Comparison of ENCODE assay signal across 9 cellular contexts in the genomic region with DNA sequence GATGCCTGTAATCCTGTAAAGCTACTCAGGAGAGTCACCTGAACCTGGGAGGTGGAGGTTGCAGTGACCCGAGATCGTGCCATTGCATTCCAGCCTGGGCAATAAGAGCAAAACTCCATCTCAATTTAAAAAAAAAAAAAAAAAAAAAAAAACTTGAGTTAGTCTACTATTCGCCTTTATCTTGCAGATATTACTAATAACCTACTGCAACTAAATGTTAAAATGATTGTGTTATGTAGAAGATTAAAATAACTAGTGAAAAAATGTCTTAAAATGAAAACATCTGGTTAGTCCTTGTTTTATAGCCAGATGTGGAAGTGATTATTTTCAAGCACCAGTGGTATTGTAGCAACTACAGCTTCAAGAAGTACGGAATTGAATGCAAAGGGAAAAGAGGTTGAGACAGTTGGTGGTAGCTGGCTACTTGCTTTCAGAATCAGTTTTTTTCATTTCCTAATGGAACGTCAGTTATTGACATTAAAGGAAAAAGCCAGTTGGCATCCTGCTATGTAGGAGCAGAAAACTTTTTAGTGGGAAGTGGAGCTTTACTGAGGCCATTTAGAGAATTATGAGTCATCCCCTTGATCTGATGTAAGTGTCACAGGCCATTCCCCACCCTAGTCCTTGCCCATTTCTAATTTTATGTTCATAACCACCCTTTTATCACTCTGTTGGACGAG. TPM values are rescaled to one million over a fixed set of nuclear protein-coding genes. Genes with fewer than 3 reads are reported as not detected.
DNase-seq lines count a peak whose midpoint lies in the region; ATAC-seq and TF ChIP-seq lines count a peak whose summit lies in the region.
"Had no signal": no experiment of that assay in that cellular context is flagged by ENCODE, and none has a peak within 500 bp of the region (broad histone marks: within the 10 kb centered on the region; RNA-seq: fewer than 3 reads in every experiment).

No MANE protein-coding gene starts in this region.

- H4K20me1 ChIP-seq in SK-N-SH (ENCODE audit: insufficient read depth): peaks cover 4% of the 10 kb centered on the region; the same call in 1 of the 2 replicates

- H3K4me3 ChIP-seq in SK-N-SH (ENCODE audit: low read depth in 2 of 2, low read length in 1 of 2) (no peak overlapping the region), foreskin fibroblast (ENCODE audit: low read depth in 1 of 2, low read length in 2 of 2) (peak overlapping the region in 1 of 2 donors; percentile 8), thoracic aorta (no peak overlapping the region)

- no peak overlapping the region for H2AFZ ChIP-seq in SK-N-SH (ENCODE audit: low read depth)

- no peak for TF ChIP-seq CTCF in SK-N-SH (IDR thresholded peaks at IDR 0.05)
- TF ChIP-seq CTCF in foreskin fibroblast (IDR thresholded peaks at IDR 0.05; ENCODE audit: low read depth, low read length): no peak
- TF ChIP-seq CTCF in thoracic aorta (IDR thresholded peaks at IDR 0.05): no peak

- no peak for TF ChIP-seq RAD21 in SK-N-SH (IDR thresholded peaks at IDR 0.05; ENCODE audit: low read length)

- H3K36me3 ChIP-seq in SK-N-SH (replicated peaks in 1 of 2; ENCODE audit: control insufficient read depth in 1 of 2, insufficient read depth in 2 of 2, low read length in 1 of 2) (peaks cover 28 to 48% of the 10 kb centered on the region in 2 experiments), thoracic aorta (peaks cover 4% of the 10 kb centered on the region)

- H3K27ac ChIP-seq in SK-N-SH (ENCODE audit: low read depth in 2 of 2, low read length in 1 of 2) (peak overlapping the region in 1 of 2 experiments; percentile 36; a peak in 2 of 4 replicates), thoracic aorta (peak overlapping the region; percentile 61 to 70)

- no peak for TF ChIP-seq EP300 in SK-N-SH (IDR thresholded peaks at IDR 0.05; ENCODE audit: borderline replicate concordance in 1 of 2, low read depth in 1 of 2, low read length in 1 of 2)

- no peak overlapping the region for H3K4me2 ChIP-seq in SK-N-SH

- H3K9me2 ChIP-seq in SK-N-SH: no peaks in the 10 kb centered on the region

- H3K27me3 ChIP-seq in SK-N-SH (ENCODE audit: insufficient read depth): no peaks in the 10 kb centered on the region
- no peaks in the 10 kb centered on the region for H3K27me3 ChIP-seq in thoracic aorta (replicated peaks; ENCODE audit: insufficient read depth)

- H3K4me1 ChIP-seq in SK-N-SH (ENCODE audit: control insufficient read depth in 1 of 2, insufficient read depth in 2 of 2, low read depth in 1 of 2, low read length in 1 of 2) (peaks cover 0 to 7% of the 10 kb centered on the region in 2 experiments; a peak in 2 of 4 replicates), thoracic aorta (ENCODE audit: control insufficient read depth in 1 of 2, low read depth in 2 of 2) (peaks cover 15 to 21% of the 10 kb centered on the region in 2 donors)

- peak; percentile 8 for DNase-seq in DMS79 treated with DMSO at 0.1 percent for 48 hours (lab: John Stamatoyannopoulos, UW)
- no peak for DNase-seq in DMS79 (lab: John Stamatoyannopoulos, UW)
- DNase-seq in SK-N-SH: no peak
- DNase-seq in foreskin fibroblast: peak; percentile 52 to 79
- no peak for DNase-seq in thoracic aorta (ENCODE audit: low spot score)
- DNase-seq in activated gamma-delta T cell (lab: John Stamatoyannopoulos, UW): no peak
- DNase-seq: NCI-H2029 had no signal

- no peaks in the 10 kb centered on the region for H3K9me3 ChIP-seq in SK-N-SH
- H3K9me3 ChIP-seq in thoracic aorta: no peaks in the 10 kb centered on the region

- CTCF ChIA-PET in SK-N-SH (lab: Yijun Ruan, JAX): interaction anchor here (0.8 to 8.6 kb wide), 4 partner anchors 14 to 160 kb away, joined by 3 to 101 read pairs (median 3); no protein-coding TSS in a partner anchor

- WGBS in SK-N-SH (ENCODE audit: low lambda C conversion rate): 86% methylated on average over 6 of the region's 6 CpGs

- peaks cover 13% of the 10 kb centered on the region; the same call in 1 of the 2 replicates for H3K79me2 ChIP-seq in SK-N-SH (ENCODE audit: insufficient read depth)

- H3F3A ChIP-seq in SK-N-SH (replicated peaks; ENCODE audit: insufficient read depth): peaks cover 23% of the 10 kb centered on the region

- POLR2A ChIA-PET in SK-N-SH (lab: Yijun Ruan, JAX): no interaction called here

- no peak overlapping the region for H3K9ac ChIP-seq in SK-N-SH

- ATAC-seq in thoracic aorta (ENCODE audit: insufficient number of reproducible peaks, low FRiP score, low read depth) (peak; percentile 80), HG03460 (IDR thresholded peaks at IDR 0.05; ENCODE audit: unreplicated experiment) (no peak)
- ATAC-seq in activated CD4-positive, CD25-positive, alpha-beta regulatory T cell treated with anti-CD3 and anti-CD28 coated beads, Interleukin-2, amount 50 U/mL, for 24 hours: no peak

TF ChIP-seq in SK-N-SH, 30 proteins besides CTCF, POLR2A, EP300 and RAD21:
- TF ChIP-seq SMC3 (IDR thresholded peaks at IDR 0.05; ENCODE audit: low read depth, low read length) (no peak), FOSL2 (IDR thresholded peaks at IDR 0.05; ENCODE audit: borderline replicate concordance, low read depth) (peak; percentile 38; the same call in 1 of the 2 replicates)

RNA-seq across cellular contexts. Expression of gene DYNLRB1, which starts 43.8 kb away (rescaled TPM):
- 298 and 402 TPM in 2 replicates for polyA plus RNA-seq in SK-N-SH (2012; rRNA removed)
- 379 and 385 TPM in 2 replicates for polyA plus RNA-seq in SK-N-SH (2012; cell fraction: cytosol; rRNA removed)
- polyA plus RNA-seq in SK-N-SH (2012; cell fraction: nucleus; rRNA removed): 112 and 116 TPM in 2 replicates
- total RNA-seq in thoracic aorta: 100 to 1,000 TPM; 115 to 138 TPM

Comparison
In these comparisons a context has a peak if more than half of its experiments do, and no peak if none do; other contexts are left out.
1. DNase-seq: peak in DMS79 treated with DMSO at 0.1 percent for 48 hours (single experiment) and foreskin fibroblast (2 of 2); none in DMS79 (single experiment), SK-N-SH (single experiment), thoracic aorta (single experiment) and activated gamma-delta T cell (single experiment).